ENCODE assay signal across 8 cellular contexts in the genomic region with DNA sequence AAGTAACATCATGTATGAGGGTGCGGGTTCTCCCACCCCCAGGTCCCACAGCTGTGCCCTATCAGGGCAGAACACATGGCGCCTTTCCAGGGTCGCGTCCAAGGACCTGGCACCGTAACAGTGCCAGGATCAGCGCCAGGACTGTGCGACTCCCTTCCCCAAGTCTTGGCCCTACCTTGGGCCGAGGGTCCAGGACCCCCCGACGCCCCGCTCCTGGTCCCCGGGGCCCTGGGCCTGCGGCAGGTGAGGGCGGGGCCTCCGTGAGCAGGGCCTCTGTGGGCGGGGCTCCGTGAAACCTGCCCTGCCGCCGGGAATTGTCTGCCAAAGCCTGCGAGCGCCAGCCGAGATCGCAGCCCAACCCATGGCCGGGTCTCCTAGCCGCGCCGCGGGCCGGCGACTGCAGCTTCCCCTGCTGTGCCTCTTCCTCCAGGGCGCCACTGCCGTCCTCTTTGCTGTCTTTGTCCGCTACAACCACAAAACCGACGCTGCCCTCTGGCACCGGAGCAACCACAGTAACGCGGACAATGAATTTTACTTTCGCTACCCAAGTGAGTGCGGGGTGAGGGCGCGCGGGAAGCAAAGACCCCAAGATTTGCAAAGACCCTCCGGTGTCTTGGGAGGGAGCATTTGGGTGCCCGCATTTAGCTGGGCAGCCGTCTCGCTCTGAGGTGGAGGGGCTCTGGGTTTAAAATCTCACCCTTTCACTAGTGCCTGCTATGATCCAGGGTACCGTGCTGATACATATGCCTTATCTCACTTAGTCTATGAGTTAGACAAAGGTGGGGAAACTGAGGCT. TPM values are rescaled to one million over a fixed set of nuclear protein-coding genes. Genes with fewer than 3 reads are reported as not detected.
A peak's percentile ranks its signal among the peaks of the same experiment; 100 is the strongest.
DNase-seq lines count a peak whose midpoint lies in the region; ATAC-seq and TF ChIP-seq lines count a peak whose summit lies in the region.

RHBG (plus strand) TSS at position 323 of the 796 bp plus-strand sequence; CDS start at position 362, 39 bp downstream.

- H3K36me3 ChIP-seq in sigmoid colon = no peaks in the 10 kb centered on the region

- peaks cover 8 to 73% (median 19%) of the 10 kb centered on the region in 3 donors for H3K27me3 ChIP-seq in sigmoid colon

- no peak within 1 kb of the TSS for H3K27ac Mint-ChIP-seq in osteocyte (ENCODE audit: unreplicated experiment)

- 6 to 11% methylated on average over 48 of the region's 48 CpGs for WGBS in sigmoid colon, 2 donors

- TF ChIP-seq CTCF in AG04449 (IDR thresholded peaks at IDR 0.05; ENCODE audit: insufficient read depth, low read length, missing control alignments) (no peak), HFF-Myc (IDR thresholded peaks at IDR 0.05; ENCODE audit: low read depth, low read length, missing control alignments) (no peak), fibroblast of the aortic adventitia (IDR thresholded peaks at IDR 0.05; ENCODE audit: insufficient read depth, low read length) (no peak), osteocyte (IDR thresholded peaks at IDR 0.05) (no peak), sigmoid colon (IDR thresholded peaks at IDR 0.05) (no peak)

- no peak within 1 kb of the TSS for H3K27ac ChIP-seq in sigmoid colon

- H3K4me3 ChIP-seq in AG04449 (ENCODE audit: low read depth, low read length) (peak within 1 kb of the TSS; percentile 4), HFF-Myc (replicated peaks; ENCODE audit: low read depth, low read length) (peak within 1 kb of the TSS; percentile 30), fibroblast of the aortic adventitia (ENCODE audit: low read depth, low read length) (peak within 1 kb of the TSS; percentile 49), sigmoid colon (peak within 1 kb of the TSS in 2 of 4 donors; percentile 27 to 28)

- POLR2A ChIA-PET in AG04449 (lab: Yijun Ruan, JAX) = no interaction called here

- TF ChIP-seq EP300 in sigmoid colon (IDR thresholded peaks at IDR 0.05) = no peak

- H3K36me3 Mint-ChIP-seq in osteocyte (ENCODE audit: unreplicated experiment) = no peaks in the 10 kb centered on the region

- peaks cover 58% of the 10 kb centered on the region for H3K27me3 Mint-ChIP-seq in osteocyte (ENCODE audit: unreplicated experiment)

- intact Hi-C loops in sigmoid colon (cut with DNase I) = no loop called here

- H3K9me3 ChIP-seq in sigmoid colon = no peaks in the 10 kb centered on the region

- peaks cover 6% of the 10 kb centered on the region for H3K4me1 Mint-ChIP-seq in osteocyte (ENCODE audit: unreplicated experiment)

- CTCF ChIA-PET in AG04449 (lab: Yijun Ruan, JAX) = interaction anchor here (1.7 to 11.8 kb wide), 3 partner anchors 9 to 77 kb away, joined by 6 to 186 read pairs (median 56); no protein-coding TSS in a partner anchor

- H3K4me3 Mint-ChIP-seq in osteocyte (ENCODE audit: unreplicated experiment) = peak within 1 kb of the TSS; percentile 61

- ATAC-seq in GM18858 (IDR thresholded peaks at IDR 0.05; ENCODE audit: unreplicated experiment) = no peak

- peaks cover 0 to 10% (median 6%) of the 10 kb centered on the region in 4 donors for H3K4me1 ChIP-seq in sigmoid colon

- TF ChIP-seq POLR2A in sigmoid colon (IDR thresholded peaks at IDR 0.05) = no peak

- H3K9me3 Mint-ChIP-seq in osteocyte (ENCODE audit: unreplicated experiment) = no peaks in the 10 kb centered on the region

- DNase-seq in AG04449 (ENCODE audit: low read depth, low spot score) = no peak
- DNase-seq in HFF-Myc (ENCODE audit: extremely low read depth, low read depth) = no peak
- DNase-seq in activated CD4-positive, alpha-beta T cell treated with anti-CD3 and anti-CD28 coated beads, Interleukin-2, amount 50 U/mL, for 1 hour = peak; percentile 24
- no peak for DNase-seq in fibroblast of the aortic adventitia (ENCODE audit: low read depth)
- no peak for DNase-seq in osteocyte (ENCODE audit: extremely low spot score, unreplicated experiment)
- DNase-seq in sigmoid colon = no peak
- DNase-seq in NOMO-1 treated with DMSO at 0.1 percent for 48 hours (lab: John Stamatoyannopoulos, UW; ENCODE audit: unreplicated experiment) = no peak

RNA-seq across cellular contexts. Expression of gene RHBG, which starts in this region (rescaled TPM):
- total RNA-seq in fibroblast of the aortic adventitia (ENCODE audit: low replicate concordance) (not detected in 2 replicates), osteocyte (not detected in 2 replicates), sigmoid colon (not detected)
- not detected for polyA plus RNA-seq in sigmoid colon
